14 cellular contexts compared by ENCODE assay signal in genomic region chr14:69395929-69396328, GRCh38. TPM values are rescaled to one million over a fixed set of nuclear protein-coding genes. Genes with fewer than 3 reads are reported as not detected.
DNase-seq lines count a peak whose midpoint lies in the region; ATAC-seq and TF ChIP-seq lines count a peak whose summit lies in the region.
"Had no signal": no experiment of that assay in that cellular context is flagged by ENCODE, and none has a peak within 500 bp of the region (broad histone marks: within the 10 kb centered on the region; RNA-seq: fewer than 3 reads in every experiment).

No MANE protein-coding gene starts in this region.

- peaks cover 6% of the 10 kb centered on the region; the same call in 1 of the 2 replicates for H3F3A ChIP-seq in PC-9 (ENCODE audit: insufficient read depth, low read depth)
- H3F3A ChIP-seq in smooth muscle cell (ENCODE audit: low read depth), result no peaks in the 10 kb centered on the region

- peaks cover 55% of the 10 kb centered on the region for H3K36me3 ChIP-seq in PC-9 (ENCODE audit: low read depth)
- H3K36me3 ChIP-seq in smooth muscle cell (ENCODE audit: low read depth), result peaks cover 3% of the 10 kb centered on the region
- peaks cover 33% of the 10 kb centered on the region for H3K36me3 ChIP-seq in CD4-positive, alpha-beta memory T cell (ENCODE audit: insufficient read depth, low read length)

- no peaks in the 10 kb centered on the region for H3K27me3 Mint-ChIP-seq in stimulated activated naive CD8-positive, alpha-beta T cell treated with anti-CD3 and anti-CD28 coated beads, Interleukin-15, Interleukin-2, amounts not matched to agents 100 ng/mL and 50 ng/mL, for 24 hours
- H3K27me3 Mint-ChIP-seq in chondrocyte (ENCODE audit: low read depth), result no peaks in the 10 kb centered on the region
- no peaks in the 10 kb centered on the region for H3K27me3 Mint-ChIP-seq in CD4-positive, alpha-beta memory T cell

- no peak overlapping the region for H3K4me3 ChIP-seq in PC-9
- H3K4me3 ChIP-seq in smooth muscle cell, result no peak overlapping the region
- no peak overlapping the region for H3K4me3 ChIP-seq in CD4-positive, alpha-beta memory T cell (ENCODE audit: low read length in 2 of 2)
- H3K4me3 ChIP-seq: mucosa of descending colon had no signal

- peak overlapping the region; percentile 92 for H3K4me3 Mint-ChIP-seq in stimulated activated naive CD8-positive, alpha-beta T cell treated with anti-CD3 and anti-CD28 coated beads, Interleukin-15, Interleukin-2, amounts not matched to agents 100 ng/mL and 50 ng/mL, for 24 hours
- peak overlapping the region; percentile 36 for H3K4me3 Mint-ChIP-seq in chondrocyte (ENCODE audit: unreplicated experiment)
- peak overlapping the region in 4 of 8 donors; percentile 4 to 44 (median 26) for H3K4me3 Mint-ChIP-seq in CD4-positive, alpha-beta memory T cell
- H3K4me3 Mint-ChIP-seq: CD14-positive monocyte had no signal

- CTCF ChIA-PET in PC-9 (lab: Charles Lee), result no interaction called here
- CTCF ChIA-PET in CD4-positive, alpha-beta memory T cell (lab: Charles Lee; ENCODE audit: partially characterized antibody), result interaction anchor here (1.4 kb wide), 1 partner anchor 64 kb away, joined by 3 read pairs; no protein-coding TSS in a partner anchor

- peaks cover 69% of the 10 kb centered on the region for H3K36me3 Mint-ChIP-seq in stimulated activated naive CD8-positive, alpha-beta T cell treated with anti-CD3 and anti-CD28 coated beads, Interleukin-15, Interleukin-2, amounts not matched to agents 100 ng/mL and 50 ng/mL, for 24 hours (ENCODE audit: low read depth)
- H3K36me3 Mint-ChIP-seq in chondrocyte (ENCODE audit: low read depth), result peaks cover 28% of the 10 kb centered on the region
- H3K36me3 Mint-ChIP-seq in CD4-positive, alpha-beta memory T cell, result peaks cover 39 to 71% of the 10 kb centered on the region in 2 donors

- H3K27me3 ChIP-seq in PC-9 (ENCODE audit: insufficient read depth, low read depth), result no peaks in the 10 kb centered on the region
- H3K27me3 ChIP-seq in smooth muscle cell (ENCODE audit: low read depth), result no peaks in the 10 kb centered on the region
- H3K27me3 ChIP-seq in CD4-positive, alpha-beta memory T cell (ENCODE audit: insufficient read depth, low read length), result no peaks in the 10 kb centered on the region
- H3K27me3 ChIP-seq: brain microvascular endothelial cell had no signal

- POLR2A ChIA-PET in PC-9 (lab: Charles Lee; ENCODE audit: unreplicated experiment), result no interaction called here
- POLR2A ChIA-PET in CD4-positive, alpha-beta memory T cell (lab: Charles Lee; ENCODE audit: partially characterized antibody), result interaction anchor here (0.7 to 1.2 kb wide), 3 partner anchors 9 to 1925 kb away, joined by 3 read pairs; partner anchors contain the start of gene DCAF5

- H3K4me1 ChIP-seq in PC-9 (replicated peaks; ENCODE audit: insufficient read depth) (peaks cover 30% of the 10 kb centered on the region), smooth muscle cell (ENCODE audit: low read depth) (peaks cover 25% of the 10 kb centered on the region)
- H3K4me1 ChIP-seq in CD4-positive, alpha-beta memory T cell (ENCODE audit: insufficient read depth, low read length), result peaks cover 86% of the 10 kb centered on the region

- H3K27ac ChIP-seq in PC-9 (no peak overlapping the region), substantia nigra (ENCODE audit: low read depth, low read length, poor library complexity, severe bottlenecking) (no peak overlapping the region), smooth muscle cell (ENCODE audit: low read depth) (no peak overlapping the region)
- no peak overlapping the region for H3K27ac ChIP-seq in CD4-positive, alpha-beta memory T cell (ENCODE audit: low read depth, low read length)
- H3K27ac ChIP-seq: brain microvascular endothelial cell, RWPE1 had no signal

- H3K4me2 ChIP-seq in PC-9, result peak overlapping the region; percentile 97
- no peak overlapping the region for H3K4me2 ChIP-seq in smooth muscle cell

- peaks cover 61% of the 10 kb centered on the region for H4K20me1 ChIP-seq in PC-9 (ENCODE audit: insufficient read depth)
- peaks cover 76% of the 10 kb centered on the region for H4K20me1 ChIP-seq in smooth muscle cell (ENCODE audit: low read depth)

- no TSS peak for BruUV-seq in PC-9 (replicated peaks; lab: Mats Ljungman, UMichigan)

- no peaks in the 10 kb centered on the region for H3K9me2 ChIP-seq in PC-9 (ENCODE audit: insufficient read depth)

- no peaks in the 10 kb centered on the region for H3K9me3 ChIP-seq in PC-9 (ENCODE audit: insufficient read depth, low read depth)
- no peaks in the 10 kb centered on the region for H3K9me3 ChIP-seq in smooth muscle cell (replicated peaks; ENCODE audit: low read depth)
- no peaks in the 10 kb centered on the region for H3K9me3 ChIP-seq in CD4-positive, alpha-beta memory T cell (ENCODE audit: control insufficient read depth in 1 of 2, low read length in 2 of 2)
- H3K9me3 ChIP-seq: mucosa of descending colon had no signal

- peaks cover 83% of the 10 kb centered on the region for H3K4me1 Mint-ChIP-seq in stimulated activated naive CD8-positive, alpha-beta T cell treated with anti-CD3 and anti-CD28 coated beads, Interleukin-15, Interleukin-2, amounts not matched to agents 100 ng/mL and 50 ng/mL, for 24 hours (ENCODE audit: low read depth)
- H3K4me1 Mint-ChIP-seq in chondrocyte (ENCODE audit: low read depth), result peaks cover 47% of the 10 kb centered on the region
- peaks cover 53 to 96% (median 73%) of the 10 kb centered on the region in 4 donors for H3K4me1 Mint-ChIP-seq in CD4-positive, alpha-beta memory T cell

- peaks cover 95% of the 10 kb centered on the region for H3K79me2 ChIP-seq in PC-9 (ENCODE audit: low read depth)
- H3K79me2 ChIP-seq in smooth muscle cell (ENCODE audit: low read depth), result peaks cover 93% of the 10 kb centered on the region

- H3K9me3 Mint-ChIP-seq in stimulated activated naive CD8-positive, alpha-beta T cell treated with anti-CD3 and anti-CD28 coated beads, Interleukin-15, Interleukin-2, amounts not matched to agents 100 ng/mL and 50 ng/mL, for 24 hours, result no peaks in the 10 kb centered on the region
- no peaks in the 10 kb centered on the region for H3K9me3 Mint-ChIP-seq in chondrocyte (ENCODE audit: low read depth)
- H3K9me3 Mint-ChIP-seq in CD4-positive, alpha-beta memory T cell, result no peaks in the 10 kb centered on the region

- 96% methylated on average over 4 of the region's 4 CpGs for WGBS in smooth muscle cell (ENCODE audit: low lambda C conversion rate)

- intact Hi-C loops in PC-9 (cut with micrococcal nuclease; ENCODE audit: unreplicated experiment), result no loop called here
- intact Hi-C loops in CD4-positive, alpha-beta memory T cell (cut with micrococcal nuclease), result loop anchor here (5.0 kb wide), 2 partner anchors 204 to 1926 kb away; partner anchors contain the start of genes EXD2 and SIPA1L1

- no peak overlapping the region for H3K9ac ChIP-seq in smooth muscle cell (ENCODE audit: low read depth)

- TF ChIP-seq CTCF in PC-9 (conservative IDR thresholded peaks at IDR 0.05) (no peak), chondrocyte (IDR thresholded peaks at IDR 0.05) (no peak), smooth muscle cell (IDR thresholded peaks at IDR 0.05; ENCODE audit: borderline replicate concordance, insufficient read depth, poor library complexity, severe bottlenecking) (no peak)

- no peak for ATAC-seq in stimulated activated naive CD8-positive, alpha-beta T cell treated with anti-CD3 and anti-CD28 coated beads, Interleukin-15, Interleukin-2, amounts not matched to agents 100 U/mL and 50 U/mL, for 24 hours
- ATAC-seq: mucosa of descending colon had no signal

- peak overlapping the region; percentile 50 for H3K27ac Mint-ChIP-seq in stimulated activated naive CD8-positive, alpha-beta T cell treated with anti-CD3 and anti-CD28 coated beads, Interleukin-15, Interleukin-2, amounts not matched to agents 100 ng/mL and 50 ng/mL, for 24 hours
- H3K27ac Mint-ChIP-seq in chondrocyte (ENCODE audit: unreplicated experiment), result peak overlapping the region; percentile 12
- peak overlapping the region in 3 of 7 donors; percentile 41 to 98 (median 43) for H3K27ac Mint-ChIP-seq in CD4-positive, alpha-beta memory T cell

- H2AFZ ChIP-seq in PC-9 (no peak overlapping the region), smooth muscle cell (ENCODE audit: low read depth) (no peak overlapping the region)

- DNase-seq in stimulated activated naive CD8-positive, alpha-beta T cell treated with anti-CD3 and anti-CD28 coated beads, Interleukin-15, Interleukin-2, amounts not matched to agents 100 U/mL and 50 U/mL, for 24 hours, result no peak
- DNase-seq in PC-9 (no peak), chondrocyte (ENCODE audit: low spot score) (no peak), substantia nigra (lab: John Stamatoyannopoulos, UW) (no peak), smooth muscle cell (lab: John Stamatoyannopoulos, UW; ENCODE audit: unreplicated experiment) (no peak), NCI-H1436 treated with DMSO at 0.1 percent for 48 hours (lab: John Stamatoyannopoulos, UW) (no peak)
- DNase-seq in CD4-positive, alpha-beta memory T cell, result no peak
- DNase-seq: brain microvascular endothelial cell, mucosa of descending colon, NCI-H1105, retina had no signal

RNA-seq across cellular contexts. Expression of gene ERH, which starts 2.2 kb away (rescaled TPM):
- 197 and 347 TPM in 2 replicates for total RNA-seq in PC-9 (2021)
- 140 to 205 TPM (median 158 TPM) in 3 replicates for total RNA-seq in chondrocyte
- total RNA-seq in smooth muscle cell, result 109 and 118 TPM in 2 replicates
- 184 and 208 TPM in 2 replicates for polyA plus RNA-seq in smooth muscle cell
- total RNA-seq in CD4-positive, alpha-beta memory T cell, result 100 to 1,000 TPM; 118 to 135 TPM
- polyA plus RNA-seq in CD4-positive, alpha-beta memory T cell, result 10 to 100 TPM; 44.6 to 63.6 TPM

RNA-seq across cellular contexts. Expression of gene SLC39A9, which starts 2.6 kb away (rescaled TPM):
- 78.7 and 95.1 TPM in 2 replicates for total RNA-seq in PC-9 (2021)
- 78.9 to 94.5 TPM (median 81.3 TPM) in 3 replicates for total RNA-seq in chondrocyte
- total RNA-seq in smooth muscle cell, result 106 and 110 TPM in 2 replicates
- 39.9 and 42.8 TPM in 2 replicates for polyA plus RNA-seq in smooth muscle cell
- total RNA-seq in CD4-positive, alpha-beta memory T cell, result 10 to 100 TPM; 33.7 to 38.6 TPM
- polyA plus RNA-seq in CD4-positive, alpha-beta memory T cell, result 10 to 100 TPM; 17.9 to 18.6 TPM
